3 cellular contexts compared by ENCODE assay signal in the genomic region with DNA sequence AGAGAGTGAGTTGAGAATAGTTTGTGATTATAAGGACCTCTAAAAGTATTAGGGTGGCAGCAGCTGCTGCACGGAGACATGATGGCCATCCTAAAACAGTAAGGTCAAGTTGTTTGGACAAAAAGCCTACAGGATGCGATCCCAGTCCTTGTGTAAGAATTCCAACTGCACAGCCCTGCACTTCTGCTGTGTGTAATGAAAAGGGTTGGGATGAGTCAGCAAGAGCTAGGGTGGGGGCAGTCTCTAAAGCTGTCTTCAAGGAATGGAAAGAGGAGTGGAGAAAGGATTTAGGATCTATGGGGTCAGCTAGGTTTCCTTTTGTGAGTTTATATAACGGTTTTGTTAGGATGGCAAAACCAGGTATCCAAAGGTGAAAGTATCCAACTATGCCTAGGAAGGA. TPM values are rescaled to one million over a fixed set of nuclear protein-coding genes. Genes with fewer than 3 reads are reported as not detected.
"Had no signal": no experiment of that assay in that cellular context is flagged by ENCODE, and none has a peak within 500 bp of the region (broad histone marks: within the 10 kb centered on the region; RNA-seq: fewer than 3 reads in every experiment).

No MANE protein-coding gene starts in this region.

RNA-seq across cellular contexts. Expression of a gene that starts 3.6 kb away (rescaled TPM):
- total RNA-seq: kidney epithelial cell, neural crest cell, osteoblast had no signal
